ENCODE assay signal across 8 cellular contexts in the genomic region with DNA sequence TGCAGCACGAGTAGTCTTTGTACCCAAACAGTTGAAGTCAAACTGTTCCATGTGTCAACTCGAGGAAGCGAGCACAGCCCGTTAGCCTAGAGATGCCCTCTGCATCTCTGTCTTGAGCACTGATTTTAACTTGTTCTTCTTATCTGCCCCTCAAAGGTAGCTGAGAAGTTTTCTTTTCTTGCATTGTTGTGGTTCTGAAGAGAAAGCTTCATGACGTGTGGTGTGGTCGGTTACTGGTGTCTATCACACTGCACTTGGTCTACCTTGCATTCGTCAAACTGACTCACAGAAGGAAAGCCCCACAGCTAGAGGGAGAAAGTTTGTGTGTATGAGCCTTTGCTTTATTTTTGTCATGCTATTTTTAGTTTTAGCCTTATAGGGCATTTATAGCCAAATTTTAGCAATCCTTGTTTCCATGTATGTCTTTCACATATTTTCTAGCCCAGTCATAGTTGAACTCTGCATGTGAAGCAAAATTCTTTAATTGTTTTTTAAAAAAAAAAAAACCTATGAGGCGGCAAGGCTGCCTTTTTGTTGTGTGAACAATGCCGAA.
DNase-seq lines count a peak whose midpoint lies in the region; ATAC-seq and TF ChIP-seq lines count a peak whose summit lies in the region.

No MANE protein-coding gene starts in this region.

- DNase-seq in left ventricle myocardium inferior (no peak), cardiac septum (ENCODE audit: low spot score) (no peak), adipocyte (ENCODE audit: low read depth) (peak; percentile 78), osteoblast (ENCODE audit: insufficient read length, low spot score, missing footprints) (peak; percentile 76), sigmoid colon (no peak), NCI-H345 (lab: John Stamatoyannopoulos, UW) (no peak), Right ventricle myocardium inferior (ENCODE audit: missing footprints) (no peak)

- no peaks in the 10 kb centered on the region for H3K27me3 ChIP-seq in left ventricle myocardium inferior (ENCODE audit: low read depth)
- no peaks in the 10 kb centered on the region for H3K27me3 ChIP-seq in adipocyte (replicated peaks; ENCODE audit: control insufficient read depth, insufficient read depth, low read length)
- no peaks in the 10 kb centered on the region for H3K27me3 ChIP-seq in osteoblast (ENCODE audit: insufficient read depth, low read length)
- H3K27me3 ChIP-seq in sigmoid colon = no peaks in the 10 kb centered on the region

- peaks cover 20% of the 10 kb centered on the region for H3K4me1 ChIP-seq in left ventricle myocardium inferior
- H3K4me1 ChIP-seq in adipocyte (ENCODE audit: control insufficient read depth, insufficient read depth, low read length) = peaks cover 23% of the 10 kb centered on the region
- peaks cover 32% of the 10 kb centered on the region for H3K4me1 ChIP-seq in osteoblast (ENCODE audit: insufficient read depth, low read length)
- H3K4me1 ChIP-seq in sigmoid colon = peaks cover 0 to 17% (median 5%) of the 10 kb centered on the region in 4 donors

- peak overlapping the region; percentile 18 for H3K27ac ChIP-seq in left ventricle myocardium inferior (replicated peaks)
- H3K27ac ChIP-seq in osteoblast (ENCODE audit: low read depth, low read length) = peak overlapping the region; percentile 93
- H3K27ac ChIP-seq in sigmoid colon = no peak overlapping the region

- peak; percentile 21 for TF ChIP-seq CTCF in left ventricle myocardium inferior (IDR thresholded peaks at IDR 0.05; ENCODE audit: borderline replicate concordance)
- TF ChIP-seq CTCF in osteoblast (IDR thresholded peaks at IDR 0.05; ENCODE audit: extremely low read depth, low read depth, low read length) = peak; percentile 23
- TF ChIP-seq CTCF in sigmoid colon (IDR thresholded peaks at IDR 0.05) = no peak

- H3K36me3 ChIP-seq in left ventricle myocardium inferior (peaks cover 7% of the 10 kb centered on the region), adipocyte (ENCODE audit: control insufficient read depth, insufficient read depth, low read length, severe bottlenecking) (no peaks in the 10 kb centered on the region), osteoblast (ENCODE audit: insufficient read depth, low read length) (no peaks in the 10 kb centered on the region), sigmoid colon (no peaks in the 10 kb centered on the region)

- H3K79me2 ChIP-seq in osteoblast (ENCODE audit: insufficient read depth, low read length) = no peaks in the 10 kb centered on the region

- H3K9me3 ChIP-seq in left ventricle myocardium inferior (replicated peaks) = no peaks in the 10 kb centered on the region
- H3K9me3 ChIP-seq in adipocyte (ENCODE audit: control insufficient read depth, low read length) = no peaks in the 10 kb centered on the region
- H3K9me3 ChIP-seq in osteoblast (ENCODE audit: low read depth, low read length) = no peaks in the 10 kb centered on the region
- no peaks in the 10 kb centered on the region for H3K9me3 ChIP-seq in sigmoid colon

- ATAC-seq in HG03378 (IDR thresholded peaks at IDR 0.05; ENCODE audit: unreplicated experiment) (peak; percentile 76), Right ventricle myocardium inferior (no peak)

- peak in 1 of 4 donors; percentile 14 for TF ChIP-seq EP300 in sigmoid colon (IDR thresholded peaks at IDR 0.05)

- no peaks in the 10 kb centered on the region for H4K20me1 ChIP-seq in osteoblast (ENCODE audit: insufficient read depth, low read length)

- H2AFZ ChIP-seq in osteoblast (ENCODE audit: low read length) = no peak overlapping the region

- H3K4me3 ChIP-seq in left ventricle myocardium inferior (no peak overlapping the region), adipocyte (ENCODE audit: low read length) (no peak overlapping the region), osteoblast (ENCODE audit: insufficient read depth, low read length) (peak overlapping the region; percentile 22), sigmoid colon (no peak overlapping the region)

- peak overlapping the region; percentile 76 for H3K4me2 ChIP-seq in osteoblast (ENCODE audit: insufficient read depth, low read length)

- WGBS in sigmoid colon, 2 donors = 75 to 85% methylated on average over 9 of the region's 9 CpGs

- intact Hi-C loops in left ventricle myocardium inferior (cut with micrococcal nuclease) = loop anchor here (5.0 kb wide), 1 partner anchor 714 kb away; no protein-coding TSS in a partner anchor
- intact Hi-C loops in cardiac septum (cut with DNase I) = loop anchor here (5.0 to 10.0 kb wide), 3 partner anchors 34 to 986 kb away; a partner anchor contains a TSS
- intact Hi-C loops in sigmoid colon (cut with DNase I) = no loop called here
- intact Hi-C loops in Right ventricle myocardium inferior (cut with DNase I) = loop anchor here (2.0 to 10.0 kb wide), 2 partner anchors 76 to 456 kb away; no protein-coding TSS in a partner anchor

- H3K9ac ChIP-seq in adipocyte (ENCODE audit: low read length) = peak overlapping the region; percentile 11

- TF ChIP-seq POLR2A in sigmoid colon (IDR thresholded peaks at IDR 0.05) = no peak

Comparison
In these comparisons a context has a peak if more than half of its experiments do, and no peak if none do; other contexts are left out.
1. DNase-seq: peak in adipocyte (single experiment) and osteoblast (single experiment); none in left ventricle myocardium inferior (single experiment), cardiac septum (single experiment), sigmoid colon (single experiment), NCI-H345 (single experiment) and Right ventricle myocardium inferior (single experiment).
2. H3K27ac ChIP-seq: peak in left ventricle myocardium inferior (single experiment) and osteoblast (single experiment); none in sigmoid colon (0 of 4).
3. CTCF ChIP-seq: peak in left ventricle myocardium inferior (single experiment) and osteoblast (single experiment); none in sigmoid colon (0 of 4).